In the genomic region with DNA sequence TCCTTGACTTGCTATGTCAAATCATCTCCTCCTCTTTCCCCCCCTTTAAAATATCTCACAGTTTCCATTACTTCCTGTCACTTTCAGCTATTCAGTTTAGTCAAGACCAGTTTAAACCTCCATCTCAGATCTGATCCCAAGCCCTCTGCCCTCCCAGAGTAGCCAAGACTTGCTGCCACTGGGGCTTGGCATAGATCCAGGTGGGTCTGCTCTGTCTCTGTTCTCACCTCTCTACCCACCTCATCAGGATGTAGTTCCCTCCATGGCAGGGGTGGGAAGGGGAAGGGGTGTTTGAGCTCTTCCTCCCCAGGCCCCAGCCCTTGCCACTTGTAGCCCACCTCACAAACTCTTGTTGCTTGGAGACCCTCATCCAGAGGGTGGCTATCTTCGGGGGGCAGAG, we compare ENCODE assay signal across 20 cellular contexts. TPM values are rescaled to one million over a fixed set of nuclear protein-coding genes. Genes with fewer than 3 reads are reported as not detected.
DNase-seq lines count a peak whose midpoint lies in the region; ATAC-seq and TF ChIP-seq lines count a peak whose summit lies in the region.
"Had no signal": no experiment of that assay in that cellular context is flagged by ENCODE, and none has a peak within 500 bp of the region (broad histone marks: within the 10 kb centered on the region; RNA-seq: fewer than 3 reads in every experiment).

No MANE protein-coding gene starts in this region.

- no peak overlapping the region for H3K27ac Mint-ChIP-seq in stimulated activated effector memory CD8-positive, alpha-beta T cell treated with anti-CD3 and anti-CD28 coated beads, Interleukin-12 subunit alpha, Interleukin-12 subunit beta, amount 100 ng/mL, for 72 hours
- H3K27ac Mint-ChIP-seq: activated CD4-positive, alpha-beta T cell treated with anti-CD3 and anti-CD28 coated beads, Interleukin-2, amount 10 ng/mL, durations not matched to agents 7 days and 5 days; activated naive CD8-positive, alpha-beta T cell treated with anti-CD3 and anti-CD28 coated beads, Interleukin-2, amount 50 U/mL, for 24 hours; CD4-positive, alpha-beta T cell; memory B cell; natural killer cell treated with Interleukin-12 subunit alpha and Interleukin-12 subunit beta and Interleukin-15 and Interleukin-18, amount 100 ng/mL, for 72 hours; T-helper 1 cell treated with Interleukin-12 subunit alpha and Interleukin-12 subunit beta and Interleukin-4 antibody, amounts not matched to agents 30 μg/mL and 1 μg/mL, for 36 hours had no signal

- H3K4me3 ChIP-seq in BE2C (ENCODE audit: low read depth, low read length) (no peak overlapping the region), SJSA1 (no peak overlapping the region), right cardiac atrium (ENCODE audit: low read length) (no peak overlapping the region)
- H3K4me3 ChIP-seq: GM12878, skin epidermis had no signal

- H3K4me1 Mint-ChIP-seq in stimulated activated effector memory CD8-positive, alpha-beta T cell treated with anti-CD3 and anti-CD28 coated beads, Interleukin-12 subunit alpha, Interleukin-12 subunit beta, amount 100 ng/mL, for 72 hours, result no peaks in the 10 kb centered on the region
- H3K4me1 Mint-ChIP-seq: activated CD4-positive, alpha-beta T cell treated with anti-CD3 and anti-CD28 coated beads, Interleukin-2, amount 10 ng/mL, durations not matched to agents 7 days and 5 days; memory B cell had no signal

- peaks cover 5% of the 10 kb centered on the region for H3K9me3 Mint-ChIP-seq in stimulated activated effector memory CD8-positive, alpha-beta T cell treated with anti-CD3 and anti-CD28 coated beads, Interleukin-12 subunit alpha, Interleukin-12 subunit beta, amount 100 ng/mL, for 72 hours
- H3K9me3 Mint-ChIP-seq: CD4-positive, alpha-beta T cell had no signal

- no peaks in the 10 kb centered on the region for H3K36me3 ChIP-seq in BE2C
- no peaks in the 10 kb centered on the region for H3K36me3 ChIP-seq in SJSA1

- H3K27me3 ChIP-seq in BE2C (no peaks in the 10 kb centered on the region), SJSA1 (replicated peaks) (no peaks in the 10 kb centered on the region), right cardiac atrium (ENCODE audit: control insufficient read depth, insufficient read depth) (no peaks in the 10 kb centered on the region)
- H3K27me3 ChIP-seq: foreskin keratinocyte had no signal

- H3K27ac ChIP-seq in SJSA1, result peak overlapping the region; percentile 74
- H3K27ac ChIP-seq in right cardiac atrium (ENCODE audit: low read length), result peak overlapping the region; percentile 32
- H3K27ac ChIP-seq: foreskin keratinocyte had no signal

- no peak for TF ChIP-seq CTCF in BE2C (IDR thresholded peaks at IDR 0.05; ENCODE audit: low read depth, low read length)

- peak; percentile 22 for DNase-seq in BE2C
- no peak for DNase-seq in SJSA1 (ENCODE audit: low read depth in 1 of 2, low spot score in 2 of 2)
- no peak for DNase-seq in right cardiac atrium
- no peak for DNase-seq in stimulated activated effector memory CD8-positive, alpha-beta T cell treated with anti-CD3 and anti-CD28 coated beads, Interleukin-12 subunit alpha, Interleukin-12 subunit beta, amount 100 ng/mL, for 72 hours (ENCODE audit: low spot score in 2 of 2)
- DNase-seq in ureter (ENCODE audit: low spot score), result no peak
- DNase-seq: activated CD4-positive, alpha-beta T cell treated with anti-CD3 and anti-CD28 coated beads, Interleukin-2, amount 10 ng/mL, durations not matched to agents 7 days and 5 days; activated effector memory CD4-positive, alpha-beta T cell treated with Interleukin-2 at 50 U/mL for 16 hours; activated naive CD8-positive, alpha-beta T cell treated with anti-CD3 and anti-CD28 coated beads, Interleukin-2, amount 50 U/mL, for 24 hours; CD4-positive, alpha-beta T cell; MM.1S; SHP77; stimulated activated naive CD8-positive, alpha-beta T cell treated with anti-CD3 and anti-CD28 coated beads, Interleukin-15, Interleukin-2, amounts not matched to agents 100 U/mL and 50 U/mL, for 24 hours had no signal

- H3K4me3 Mint-ChIP-seq in stimulated activated effector memory CD8-positive, alpha-beta T cell treated with anti-CD3 and anti-CD28 coated beads, Interleukin-12 subunit alpha, Interleukin-12 subunit beta, amount 100 ng/mL, for 72 hours, result no peak overlapping the region
- H3K4me3 Mint-ChIP-seq: activated CD4-positive, alpha-beta T cell treated with anti-CD3 and anti-CD28 coated beads, Interleukin-2, amount 10 ng/mL, durations not matched to agents 7 days and 5 days; activated naive CD8-positive, alpha-beta T cell treated with anti-CD3 and anti-CD28 coated beads, Interleukin-2, amount 50 U/mL, for 24 hours; CD4-positive, alpha-beta T cell; memory B cell; natural killer cell treated with Interleukin-12 subunit alpha and Interleukin-12 subunit beta and Interleukin-15 and Interleukin-18, amount 100 ng/mL, for 72 hours; T-helper 1 cell treated with Interleukin-12 subunit alpha and Interleukin-12 subunit beta and Interleukin-4 antibody, amounts not matched to agents 30 μg/mL and 1 μg/mL, for 36 hours had no signal

- peaks cover 8% of the 10 kb centered on the region; the same call in 1 of the 2 replicates for H3K4me1 ChIP-seq in BE2C
- peaks cover 65% of the 10 kb centered on the region for H3K4me1 ChIP-seq in SJSA1 (replicated peaks)
- peaks cover 13% of the 10 kb centered on the region for H3K4me1 ChIP-seq in right cardiac atrium (ENCODE audit: control insufficient read depth, insufficient read depth, low read length)

- no peaks in the 10 kb centered on the region for H3K36me3 Mint-ChIP-seq in stimulated activated effector memory CD8-positive, alpha-beta T cell treated with anti-CD3 and anti-CD28 coated beads, Interleukin-12 subunit alpha, Interleukin-12 subunit beta, amount 100 ng/mL, for 72 hours
- H3K36me3 Mint-ChIP-seq: memory B cell; natural killer cell treated with Interleukin-12 subunit alpha and Interleukin-12 subunit beta and Interleukin-15 and Interleukin-18, amount 100 ng/mL, for 72 hours had no signal

- ATAC-seq in right cardiac atrium (no peak), HG02981 (IDR thresholded peaks at IDR 0.05; ENCODE audit: unreplicated experiment) (no peak), GM18498 (IDR thresholded peaks at IDR 0.05; ENCODE audit: unreplicated experiment) (no peak)
- peak; percentile 17 for ATAC-seq in stimulated activated effector memory CD8-positive, alpha-beta T cell treated with anti-CD3 and anti-CD28 coated beads, Interleukin-12 subunit alpha, Interleukin-12 subunit beta, amount 100 ng/mL, for 72 hours
- ATAC-seq: activated naive CD8-positive, alpha-beta T cell treated with anti-CD3 and anti-CD28 coated beads, Interleukin-2, amount 50 U/mL, for 24 hours; foreskin keratinocyte; GM12878; natural killer cell treated with Interleukin-12 subunit alpha and Interleukin-12 subunit beta and Interleukin-15 and Interleukin-18, amount 100 ng/mL, for 72 hours; stimulated activated naive CD8-positive, alpha-beta T cell treated with anti-CD3 and anti-CD28 coated beads, Interleukin-15, Interleukin-2, amounts not matched to agents 100 U/mL and 50 U/mL, for 24 hours had no signal

- H3K9me3 ChIP-seq in BE2C, result no peaks in the 10 kb centered on the region
- H3K9me3 ChIP-seq in SJSA1 (replicated peaks), result peaks cover 4% of the 10 kb centered on the region; the same call in 1 of the 2 replicates
- H3K9me3 ChIP-seq in right cardiac atrium (ENCODE audit: control insufficient read depth, low read length), result no peaks in the 10 kb centered on the region

- 50% methylated on average over 1 of the region's 1 CpG for WGBS in right cardiac atrium

- intact Hi-C loops in right cardiac atrium (cut with DNase I), result no loop called here

RNA-seq across cellular contexts. Expression of a gene that starts 22.0 kb away (rescaled TPM):
- polyA plus RNA-seq in BE2C (2012; ENCODE audit: insufficient read depth, insufficient read length, low read depth), result 9.2 TPM
- total RNA-seq in SJSA1 (2014; rRNA removed; shearing (Covaris generic)), result 7.8 and 13.4 TPM in 2 replicates
- total RNA-seq in right cardiac atrium (100 to 1,000 TPM; 162 to 222 (median 203) TPM), ureter (113 TPM)
- 146 TPM for polyA plus RNA-seq in right cardiac atrium
- total RNA-seq: activated CD4-positive, alpha-beta T cell treated with anti-CD3 and anti-CD28 coated beads, Interleukin-2, amount 10 ng/mL, durations not matched to agents 7 days and 5 days; CD4-positive, alpha-beta T cell; GM12878; natural killer cell treated with Interleukin-12 subunit alpha and Interleukin-12 subunit beta and Interleukin-15 and Interleukin-18, amount 100 ng/mL, for 72 hours had no signal
